10 cellular contexts compared by ENCODE assay signal in the genomic region with DNA sequence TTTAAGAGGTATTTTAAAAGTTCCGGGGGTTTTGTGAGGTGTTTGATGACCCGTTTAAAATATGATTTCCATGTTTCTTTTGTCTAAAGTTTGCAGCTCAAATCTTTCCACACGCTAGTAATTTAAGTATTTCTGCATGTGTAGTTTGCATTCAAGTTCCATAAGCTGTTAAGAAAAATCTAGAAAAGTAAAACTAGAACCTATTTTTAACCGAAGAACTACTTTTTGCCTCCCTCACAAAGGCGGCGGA. TPM values are rescaled to one million over a fixed set of nuclear protein-coding genes. Genes with fewer than 3 reads are reported as not detected.
DNase-seq lines count a peak whose midpoint lies in the region; ATAC-seq, FAIRE-seq and TF ChIP-seq lines count a peak whose summit lies in the region.
"Had no signal": no experiment of that assay in that cellular context is flagged by ENCODE, and none has a peak within 500 bp of the region (broad histone marks: within the 10 kb centered on the region; RNA-seq: fewer than 3 reads in every experiment).

No MANE protein-coding gene starts in this region.

- DNase-seq in H9, result no peak
- no peak for DNase-seq in keratinocyte (ENCODE audit: low read depth, low spot score)
- no peak for DNase-seq in substantia nigra (lab: John Stamatoyannopoulos, UW)
- no peak for DNase-seq in activated naive CD4-positive, alpha-beta T cell (lab: John Stamatoyannopoulos, UW)
- DNase-seq in left colon, result no peak
- DNase-seq in activated CD4-positive, alpha-beta T cell treated with anti-CD3 and anti-CD28 coated beads, Interleukin-2, amount 10 ng/mL, durations not matched to agents 24 days and 14 days, result no peak

- peak overlapping the region; percentile 100 for H3K9ac ChIP-seq in H9 (ENCODE audit: extremely low read depth, insufficient read length, low read length)
- H3K9ac ChIP-seq in keratinocyte (ENCODE audit: control insufficient read depth, extremely low read depth, insufficient read depth, low read length), result peak overlapping the region; percentile 98

- peaks cover 27% of the 10 kb centered on the region for H3K23me2 ChIP-seq in H9 (ENCODE audit: insufficient read length, low read depth, low read length, poor library complexity, severe bottlenecking)

- no peak for TF ChIP-seq CTCF in H9 (conservative IDR thresholded peaks at IDR 0.05)
- no peak for TF ChIP-seq CTCF in keratinocyte (optimal IDR thresholded peaks at IDR 0.05 in 1 of 3, IDR thresholded peaks at IDR 0.05 in 1 of 3, conservative IDR thresholded peaks at IDR 0.05 in 1 of 3; ENCODE audit: extremely low read depth in 1 of 3, insufficient read depth in 2 of 3, low read length in 3 of 3)

- H3K79me1 ChIP-seq in H9 (ENCODE audit: insufficient read depth, low read depth, low read length, poor library complexity, severe bottlenecking), result no peaks in the 10 kb centered on the region

- no peak for ATAC-seq in left colon
- no peak for ATAC-seq in GM19397 (IDR thresholded peaks at IDR 0.05; ENCODE audit: unreplicated experiment)

- FAIRE-seq in keratinocyte (lab: Jason Lieb, UNC), result no peak

- no peak overlapping the region for H2BK20ac ChIP-seq in H9 (ENCODE audit: low read depth, low read length, poor library complexity, severe bottlenecking)

- H3K27me3 Mint-ChIP-seq in H9 (ENCODE audit: low read depth), result no peaks in the 10 kb centered on the region
- no peaks in the 10 kb centered on the region for H3K27me3 Mint-ChIP-seq in activated CD4-positive, alpha-beta T cell treated with anti-CD3 and anti-CD28 coated beads, Interleukin-2, amount 10 ng/mL, durations not matched to agents 24 days and 14 days
- H3K27me3 Mint-ChIP-seq: naive B cell; stimulated activated naive B cell treated with anti-CD40 and anti-IgM and Interleukin-4, amounts not matched to agents 10 μg/mL and 1 μg/mL and 100 μg/mL, for 72 hours had no signal

- no peaks in the 10 kb centered on the region for H4K20me1 ChIP-seq in H9 (ENCODE audit: control insufficient read depth, insufficient read depth, insufficient read length)
- peaks cover 38% of the 10 kb centered on the region for H4K20me1 ChIP-seq in keratinocyte (ENCODE audit: control insufficient read depth, extremely low read depth, insufficient read depth, low read length)

- peak overlapping the region; percentile 75 for H3K4ac ChIP-seq in H9 (ENCODE audit: low read depth, low read length)

- peaks cover 0 to 3% (median 2%) of the 10 kb centered on the region in 3 experiments; a peak in 5 of 7 replicates for H3K36me3 Mint-ChIP-seq in H9 (ENCODE audit: insufficient read depth in 1 of 3, low read depth in 3 of 3)
- H3K36me3 Mint-ChIP-seq in activated CD4-positive, alpha-beta T cell treated with anti-CD3 and anti-CD28 coated beads, Interleukin-2, amount 10 ng/mL, durations not matched to agents 24 days and 14 days (ENCODE audit: low read depth), result peaks cover 6% of the 10 kb centered on the region

- no peaks in the 10 kb centered on the region; the same call in 1 of the 2 replicates for H3K4me1 ChIP-seq in H9 (ENCODE audit: insufficient read depth, low read length)
- H3K4me1 ChIP-seq in keratinocyte (ENCODE audit: control insufficient read depth, extremely low read depth, insufficient read depth, low read length), result peaks cover 38% of the 10 kb centered on the region

- H3K4me2 ChIP-seq in H9 (ENCODE audit: insufficient read depth, insufficient read length, low read length) (peak overlapping the region; percentile 88), keratinocyte (ENCODE audit: control insufficient read depth, extremely low read depth, insufficient read depth, low read depth, low read length) (peak overlapping the region; percentile 100)

- H3K4me3 Mint-ChIP-seq in H9, result no peak overlapping the region
- H3K4me3 Mint-ChIP-seq in activated CD4-positive, alpha-beta T cell treated with anti-CD3 and anti-CD28 coated beads, Interleukin-2, amount 10 ng/mL, durations not matched to agents 24 days and 14 days, result no peak overlapping the region
- H3K4me3 Mint-ChIP-seq: naive B cell; stimulated activated naive B cell treated with anti-CD40 and anti-IgM and Interleukin-4, amounts not matched to agents 10 μg/mL and 1 μg/mL and 100 μg/mL, for 72 hours had no signal

- H3K79me2 ChIP-seq in H9 (ENCODE audit: insufficient read depth, low read length) (peaks cover 35% of the 10 kb centered on the region), keratinocyte (ENCODE audit: control insufficient read depth, insufficient read depth, low read length) (peaks cover 68% of the 10 kb centered on the region)

- H3K27ac ChIP-seq in H9 (ENCODE audit: insufficient read length, low read depth, low read length), result peak overlapping the region; percentile 100
- peak overlapping the region; percentile 99 for H3K27ac ChIP-seq in angular gyrus (ENCODE audit: low read depth, low read length)
- peak overlapping the region; percentile 100 for H3K27ac ChIP-seq in keratinocyte (ENCODE audit: control insufficient read depth, insufficient read depth, low read length)
- H3K27ac ChIP-seq in substantia nigra (ENCODE audit: low read depth, low read length, poor library complexity, severe bottlenecking), result peak overlapping the region; percentile 100

- H2BK5ac ChIP-seq in H9 (ENCODE audit: insufficient read length, low read length), result peak overlapping the region; percentile 99

- dilution Hi-C loops in keratinocyte (cut with MboI; ENCODE audit: extremely low pct_ligation_motif_present, low sequenced_read_pairs), result no loop called here

- peak overlapping the region; percentile 95 for H4K5ac ChIP-seq in H9 (ENCODE audit: insufficient read length, low read depth, low read length)

- no peaks in the 10 kb centered on the region for H3K9me1 ChIP-seq in keratinocyte (ENCODE audit: control insufficient read depth, extremely low read depth, insufficient read depth, low read length)

- intact Hi-C loops in left colon (cut with DNase I, micrococcal nuclease), result loop anchor here in 1 of 2 donors (5.0 kb wide), 1 partner anchor 76 kb away; a partner anchor contains a TSS
- intact Hi-C loops in activated CD4-positive, alpha-beta T cell treated with anti-CD3 and anti-CD28 coated beads, Interleukin-2, amount 10 ng/mL, durations not matched to agents 24 days and 14 days (cut with micrococcal nuclease), result loop anchor here (2.0 kb wide), 1 partner anchor 76 kb away; no protein-coding TSS in a partner anchor

- H3K18ac ChIP-seq in H9 (ENCODE audit: insufficient read length, low read depth, low read length), result peak overlapping the region; percentile 96

- H2BK120ac ChIP-seq in H9 (ENCODE audit: low read depth, low read length, poor library complexity, severe bottlenecking), result peak overlapping the region; percentile 11

- peak overlapping the region; percentile 99; the same call in 1 of the 2 replicates for H3K14ac ChIP-seq in H9 (ENCODE audit: insufficient read depth, low read length)

- H2AFZ ChIP-seq in H9 (ENCODE audit: low read length) (no peak overlapping the region), keratinocyte (ENCODE audit: control insufficient read depth, low read length) (peak overlapping the region; percentile 59)

- no CpG with 5 or more reads among the region's 6 CpGs for WGBS in H9 (ENCODE audit: extremely low coverage, insufficient read length, low lambda C conversion rate)

- H3K27me3 ChIP-seq in H9 (ENCODE audit: insufficient read depth, low read length) (no peaks in the 10 kb centered on the region), keratinocyte (ENCODE audit: control insufficient read depth, extremely low read depth, insufficient read depth, low read length) (no peaks in the 10 kb centered on the region)

- H3K27ac Mint-ChIP-seq in H9, result no peak overlapping the region
- no peak overlapping the region for H3K27ac Mint-ChIP-seq in activated CD4-positive, alpha-beta T cell treated with anti-CD3 and anti-CD28 coated beads, Interleukin-2, amount 10 ng/mL, durations not matched to agents 24 days and 14 days
- H3K27ac Mint-ChIP-seq: naive B cell; stimulated activated naive B cell treated with anti-CD40 and anti-IgM and Interleukin-4, amounts not matched to agents 10 μg/mL and 1 μg/mL and 100 μg/mL, for 72 hours had no signal

- peak overlapping the region; percentile 75 for H3K56ac ChIP-seq in H9 (ENCODE audit: insufficient read length, low read depth, low read length)

- H2BK15ac ChIP-seq in H9 (ENCODE audit: low read depth, low read length), result no peak overlapping the region

- H2AK5ac ChIP-seq in H9 (ENCODE audit: insufficient read length, low read length), result peak overlapping the region; percentile 96

- peak overlapping the region; percentile 76 for H3T11ph ChIP-seq in H9 (ENCODE audit: low read length)

- H3K9me3 ChIP-seq in H9 (ENCODE audit: control insufficient read depth, low read depth, low read length) (no peaks in the 10 kb centered on the region), keratinocyte (ENCODE audit: control insufficient read depth, low read depth, low read length) (no peaks in the 10 kb centered on the region)

- peaks cover 2% of the 10 kb centered on the region in 2 experiments; a peak in 3 of 5 replicates for H3K9me3 Mint-ChIP-seq in H9
- no peaks in the 10 kb centered on the region for H3K9me3 Mint-ChIP-seq in activated CD4-positive, alpha-beta T cell treated with anti-CD3 and anti-CD28 coated beads, Interleukin-2, amount 10 ng/mL, durations not matched to agents 24 days and 14 days
- H3K9me3 Mint-ChIP-seq: naive B cell; stimulated activated naive B cell treated with anti-CD40 and anti-IgM and Interleukin-4, amounts not matched to agents 10 μg/mL and 1 μg/mL and 100 μg/mL, for 72 hours had no signal

- peak overlapping the region; percentile 96 for H4K91ac ChIP-seq in H9 (ENCODE audit: insufficient read length, low read depth, low read length)

- peak overlapping the region; percentile 25 for H3K23ac ChIP-seq in H9 (ENCODE audit: insufficient read length, low read depth, low read length)

- H4K8ac ChIP-seq in H9 (replicated peaks; ENCODE audit: insufficient read length, low read depth, low read length), result no peak overlapping the region

- H3K36me3 ChIP-seq in keratinocyte (ENCODE audit: control insufficient read depth in 2 of 2, extremely low read depth in 1 of 2, insufficient read depth in 2 of 2, low read length in 2 of 2), result peaks cover 4 to 29% of the 10 kb centered on the region in 2 experiments

- peaks cover 25 to 42% of the 10 kb centered on the region in 2 experiments for H3K4me1 Mint-ChIP-seq in H9
- peaks cover 36% of the 10 kb centered on the region for H3K4me1 Mint-ChIP-seq in activated CD4-positive, alpha-beta T cell treated with anti-CD3 and anti-CD28 coated beads, Interleukin-2, amount 10 ng/mL, durations not matched to agents 24 days and 14 days

- peak overlapping the region; percentile 48 to 99 (median 94) for H3K4me3 ChIP-seq in keratinocyte (ENCODE audit: control insufficient read depth in 2 of 3, extremely low read depth in 1 of 3, insufficient read depth in 2 of 3, low read depth in 1 of 3, low read length in 3 of 3)

- H2BK12ac ChIP-seq in H9 (ENCODE audit: insufficient read length, low read depth, low read length), result peak overlapping the region; percentile 24

RNA-seq across cellular contexts. Expression of a gene that starts 0.2 kb away (rescaled TPM):
- total RNA-seq in H9 (2021) (1,700 and 1,934 TPM in 2 replicates), left colon (1,000 to 10,000 TPM; 7,483 to 9,013 TPM)
- polyA plus RNA-seq in keratinocyte, result 337 to 1,845 TPM (median 1,768 TPM) in 3 replicates
- polyA plus RNA-seq in keratinocyte (2011; ENCODE audit: low read depth), result 22,009 TPM
- polyA plus RNA-seq in keratinocyte (2011; cell fraction: cytosol; rRNA removed), result 14.9 and 37.5 TPM in 2 replicates
- polyA plus RNA-seq in keratinocyte (2011; cell fraction: nucleus; rRNA removed), result 6,319 and 7,235 TPM in 2 replicates
- 429 and 9,619 TPM in 2 replicates for polyA plus RNA-seq in keratinocyte (2012; ENCODE audit: low replicate concordance)
- polyA minus RNA-seq in keratinocyte, result 2,284 to 11,976 TPM (median 9,145 TPM) in 3 replicates
- polyA minus RNA-seq in keratinocyte (2011; cell fraction: cytosol; rRNA and poly(A)+ RNA removed), result 408 TPM
- polyA minus RNA-seq in keratinocyte (2011; cell fraction: nucleus; rRNA and poly(A)+ RNA removed), result 24,947 and 60,709 TPM in 2 replicates
- 5,198 and 5,435 TPM in 2 replicates for total RNA-seq in activated CD4-positive, alpha-beta T cell treated with anti-CD3 and anti-CD28 coated beads, Interleukin-2, amount 10 ng/mL, durations not matched to agents 24 days and 14 days

RNA-seq across cellular contexts. Expression of a gene that starts 26.2 kb away (rescaled TPM):
- total RNA-seq in H9 (2021) (54.7 and 56.0 TPM in 2 replicates), left colon (10 to 100 TPM; 58.4 to 70.8 TPM)
- 31.3 to 51.2 TPM (median 44.1 TPM) in 3 replicates for polyA plus RNA-seq in keratinocyte
- 25.3 TPM for polyA plus RNA-seq in keratinocyte (2011; ENCODE audit: low read depth)
- 40.7 and 65.2 TPM in 2 replicates for polyA plus RNA-seq in keratinocyte (2011; cell fraction: cytosol; rRNA removed)
- polyA plus RNA-seq in keratinocyte (2011; cell fraction: nucleus; rRNA removed), result 52.1 and 72.4 TPM in 2 replicates
- 33.0 and 44.5 TPM in 2 replicates for polyA plus RNA-seq in keratinocyte (2012; ENCODE audit: low replicate concordance)
- 34.8 to 75.0 TPM (median 43.7 TPM) in 3 replicates for polyA minus RNA-seq in keratinocyte
- polyA minus RNA-seq in keratinocyte (2011; cell fraction: cytosol; rRNA and poly(A)+ RNA removed), result 43.0 TPM
- polyA minus RNA-seq in keratinocyte (2011; cell fraction: nucleus; rRNA and poly(A)+ RNA removed), result 24.6 and 32.7 TPM in 2 replicates
- 94.2 and 95.8 TPM in 2 replicates for total RNA-seq in activated CD4-positive, alpha-beta T cell treated with anti-CD3 and anti-CD28 coated beads, Interleukin-2, amount 10 ng/mL, durations not matched to agents 24 days and 14 days

RNA-seq across cellular contexts. Expression of a gene that starts 59.5 kb away (rescaled TPM):
- 10.6 and 12.1 TPM in 2 replicates for total RNA-seq in H9 (2021)
- polyA plus RNA-seq in keratinocyte, result 9.1 to 23.0 TPM (median 11.0 TPM) in 3 replicates
- 4.4 TPM for polyA plus RNA-seq in keratinocyte (2011; ENCODE audit: low read depth)
- polyA plus RNA-seq in keratinocyte (2011; cell fraction: cytosol; rRNA removed), result 6.9 and 16.8 TPM in 2 replicates
- 45.1 and 57.9 TPM in 2 replicates for polyA plus RNA-seq in keratinocyte (2011; cell fraction: nucleus; rRNA removed)
- 8.9 and 26.6 TPM in 2 replicates for polyA plus RNA-seq in keratinocyte (2012; ENCODE audit: low replicate concordance)
- 8.8 to 64.5 TPM (median 10.5 TPM) in 3 replicates for polyA minus RNA-seq in keratinocyte
- 32.8 TPM for polyA minus RNA-seq in keratinocyte (2011; cell fraction: cytosol; rRNA and poly(A)+ RNA removed)
- polyA minus RNA-seq in keratinocyte (2011; cell fraction: nucleus; rRNA and poly(A)+ RNA removed), result 30.0 and 30.3 TPM in 2 replicates
- 10 to 100 TPM; 24.9 to 42.9 TPM for total RNA-seq in left colon
- total RNA-seq in activated CD4-positive, alpha-beta T cell treated with anti-CD3 and anti-CD28 coated beads, Interleukin-2, amount 10 ng/mL, durations not matched to agents 24 days and 14 days, result 94.9 and 96.9 TPM in 2 replicates
